Comparison of ENCODE assay signal across 8 cellular contexts in the genomic region with DNA sequence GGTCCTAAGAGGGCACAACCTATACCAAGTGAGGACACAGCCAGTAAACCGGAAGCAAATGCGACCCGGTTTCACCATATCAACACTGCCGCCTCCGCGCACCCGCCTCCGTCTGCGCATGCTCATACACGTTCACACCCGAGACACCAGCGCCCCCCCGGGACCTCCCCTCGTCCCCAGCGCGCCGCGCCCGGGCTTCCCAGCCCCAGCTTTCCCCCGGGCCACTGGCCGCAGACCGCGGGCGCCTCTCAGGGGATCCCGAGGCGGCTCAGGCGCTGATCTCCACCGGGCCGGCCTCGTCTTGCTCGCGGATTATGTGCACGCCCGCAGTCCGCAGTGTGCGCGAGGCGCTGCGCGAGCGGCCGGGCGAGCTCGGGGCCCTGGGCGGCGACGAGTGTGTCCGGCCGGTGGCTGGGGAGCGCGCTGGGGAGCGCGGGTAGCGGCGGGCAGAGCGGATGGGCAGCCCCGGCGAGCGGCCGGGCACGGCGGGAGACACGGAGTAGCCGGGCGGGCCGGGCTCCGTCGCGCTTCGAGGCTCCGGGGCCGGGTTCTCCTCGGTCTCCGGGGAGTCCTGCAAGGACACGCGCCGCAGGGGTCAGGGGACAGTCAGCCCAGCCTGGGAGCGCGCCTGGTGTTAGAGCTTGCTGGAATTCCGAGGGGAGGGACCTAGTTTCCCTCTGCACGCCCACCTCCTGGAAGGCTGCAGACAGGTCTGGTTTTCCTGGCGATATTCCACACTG.
A peak's percentile ranks its signal among the peaks of the same experiment; 100 is the strongest.
DNase-seq lines count a peak whose midpoint lies in the region; ATAC-seq and TF ChIP-seq lines count a peak whose summit lies in the region.

No MANE protein-coding gene starts in this region.

- peak overlapping the region; percentile 87 for H2AFZ ChIP-seq in ACC112 (ENCODE audit: low read length, unreplicated experiment)

- H3K4me3 ChIP-seq in ACC112 (ENCODE audit: low read depth, low read length) (peak overlapping the region; percentile 65), HEK293 (ENCODE audit: low read depth, low read length) (peak overlapping the region; percentile 27), astrocyte of the cerebellum (ENCODE audit: low read depth, low read length) (peak overlapping the region; percentile 35), iPS-11a (ENCODE audit: low read depth, low read length) (peak overlapping the region; percentile 25), skin epidermis (peak overlapping the region; percentile 18 to 46 (median 32))

- no peaks in the 10 kb centered on the region for H3K79me2 ChIP-seq in ACC112 (ENCODE audit: control insufficient read depth, insufficient read depth, low read length, unreplicated experiment)

- DNase-seq in T-helper 1 cell (peak; percentile 36 to 64 (median 58)), astrocyte of the cerebellum (ENCODE audit: low read depth) (no peak), NCI-H2029 (lab: John Stamatoyannopoulos, UW) (no peak)

- POLR2A ChIA-PET in HEK293 (lab: Yijun Ruan, JAX) = interaction anchor here (0.7 to 2.2 kb wide), 4 partner anchors 20 to 45 kb away, joined by 3 to 11 read pairs (median 6); a partner anchor contains a TSS

- H3K9me3 ChIP-seq in HEK293 (ENCODE audit: control insufficient read depth, insufficient read depth, low read depth, low read length) = no peaks in the 10 kb centered on the region

- ATAC-seq in GM18873 (IDR thresholded peaks at IDR 0.05; ENCODE audit: low FRiP score, unreplicated experiment) = no peak

- H3K4me1 ChIP-seq in ACC112 (ENCODE audit: control insufficient read depth, insufficient read depth, low read length, unreplicated experiment) = peaks cover under 1% of the 10 kb centered on the region
- H3K4me1 ChIP-seq in HEK293 (ENCODE audit: control insufficient read depth, insufficient read depth, low read length) = no peaks in the 10 kb centered on the region

- no peaks in the 10 kb centered on the region for H3K27me3 ChIP-seq in ACC112 (ENCODE audit: insufficient read depth, low read length)

- H3K36me3 ChIP-seq in ACC112 (ENCODE audit: insufficient read depth, low read length) = no peaks in the 10 kb centered on the region
- H3K36me3 ChIP-seq in HEK293 (ENCODE audit: control insufficient read depth in 2 of 2, insufficient read depth in 1 of 2, low read length in 2 of 2) = no peaks in the 10 kb centered on the region

- in situ Hi-C loops in astrocyte of the cerebellum (cut with HindIII; ENCODE audit: low sequenced_read_pairs) = no loop called here

- CTCF ChIA-PET in HEK293 (lab: Yijun Ruan, JAX) = interaction anchor here (0.5 to 1.2 kb wide), 4 partner anchors 45 to 648 kb away, joined by 3 to 4 read pairs (median 4); a partner anchor contains a TSS

- TF ChIP-seq CTCF in HEK293 (tag by site-specific recombination; IDR thresholded peaks at IDR 0.05) (no peak), astrocyte of the cerebellum (IDR thresholded peaks at IDR 0.05; ENCODE audit: low read depth, low read length, missing control alignments) (no peak)

- no peak overlapping the region for H3K27ac ChIP-seq in ACC112 (ENCODE audit: low read depth, low read length)
- peak overlapping the region; percentile 64; the same call in 1 of the 2 replicates for H3K27ac ChIP-seq in HEK293 (ENCODE audit: extremely low read depth, low read depth, low read length)
- peak overlapping the region in 11 of 21 experiments; percentile 3 to 73 (median 31) for H3K27ac ChIP-seq in skin epidermis

TF ChIP-seq in HEK293, 187 proteins besides CTCF, POLR2A, EP300 and RAD21:
- TF ChIP-seq, protein P1, sequence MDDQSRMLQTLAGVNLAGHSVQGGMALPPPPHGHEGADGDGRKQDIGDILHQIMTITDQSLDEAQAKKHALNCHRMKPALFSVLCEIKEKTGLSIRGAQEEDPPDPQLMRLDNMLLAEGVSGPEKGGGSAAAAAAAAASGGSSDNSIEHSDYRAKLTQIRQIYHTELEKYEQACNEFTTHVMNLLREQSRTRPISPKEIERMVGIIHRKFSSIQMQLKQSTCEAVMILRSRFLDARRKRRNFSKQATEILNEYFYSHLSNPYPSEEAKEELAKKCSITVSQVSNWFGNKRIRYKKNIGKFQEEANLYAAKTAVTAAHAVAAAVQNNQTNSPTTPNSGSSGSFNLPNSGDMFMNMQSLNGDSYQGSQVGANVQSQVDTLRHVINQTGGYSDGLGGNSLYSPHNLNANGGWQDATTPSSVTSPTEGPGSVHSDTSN (CRISPR knock-in tag; IDR thresholded peaks at IDR 0.05) = peak; percentile 73; the same call in 1 of the 2 replicates
- TF ChIP-seq GLIS2 (tag by site-specific recombination; IDR thresholded peaks at IDR 0.05) = no peak

Comparison
In these comparisons a context has a peak if more than half of its experiments do, and no peak if none do; other contexts are left out.
1. DNase-seq: peak in T-helper 1 cell (5 of 5); none in astrocyte of the cerebellum (single experiment) and NCI-H2029 (single experiment).
2. Peak in every context shown above with its lines, with median percentiles within 50 percentile points of each other: H3K4me3 ChIP-seq.